ENCODE assay signal across 17 cellular contexts in genomic region chr3:132284006-132284405, GRCh38. TPM values are rescaled to one million over a fixed set of nuclear protein-coding genes. Genes with fewer than 3 reads are reported as not detected.
DNase-seq lines count a peak whose midpoint lies in the region; ATAC-seq, FAIRE-seq and TF ChIP-seq lines count a peak whose summit lies in the region.
"Had no signal": no experiment of that assay in that cellular context is flagged by ENCODE, and none has a peak within 500 bp of the region (broad histone marks: within the 10 kb centered on the region; RNA-seq: fewer than 3 reads in every experiment).

No MANE protein-coding gene starts in this region.

- CTCF ChIA-PET in K562 (lab: Yijun Ruan, JAX; ENCODE audit: low intra/inter-chr PET ratio): no interaction called here

- POLR2A ChIA-PET in K562 (lab: Yijun Ruan, JAX): interaction anchor here (0.9 to 1.3 kb wide), 2 partner anchors 8 to 15 kb away, joined by 3 read pairs; no protein-coding TSS in a partner anchor

- ATAC-seq in K562 (no peak), SK-N-SH treated with all-trans-retinoic acid at 6 μM for 48 hours (no peak)

- no peak for TF ChIP-seq CTCF in K562 (IDR thresholded peaks at IDR 0.05 in 2 of 3, conservative IDR thresholded peaks at IDR 0.05 in 1 of 3; ENCODE audit: insufficient read depth in 2 of 3, low read depth in 1 of 3, low read length in 3 of 3)
- TF ChIP-seq CTCF in spleen (IDR thresholded peaks at IDR 0.05 in 8 of 11, conservative IDR thresholded peaks at IDR 0.05 in 3 of 11): no peak

- H3K79me2 ChIP-seq in K562 (ENCODE audit: control insufficient read depth, insufficient read depth, low read length): no peaks in the 10 kb centered on the region

- TF ChIP-seq POLR2A in K562 (conservative IDR thresholded peaks at IDR 0.05) (no peak), spleen (IDR thresholded peaks at IDR 0.05) (no peak)

- H4K20me1 ChIP-seq in K562 (replicated peaks; ENCODE audit: control insufficient read depth, insufficient read depth, low read length): no peaks in the 10 kb centered on the region

- peak overlapping the region; percentile 45; the same call in 1 of the 2 replicates for H2AFZ ChIP-seq in K562 (ENCODE audit: low read depth, low read length)

- TF ChIP-seq RAD21 in K562 (CRISPR knock-in tag; conservative IDR thresholded peaks at IDR 0.05 in 1 of 2, IDR thresholded peaks at IDR 0.05 in 1 of 2): no peak

- H3K4me1 ChIP-seq in HUES64 (ENCODE audit: insufficient read depth, low read length) (peaks cover 27% of the 10 kb centered on the region), K562 (replicated peaks in 1 of 2; ENCODE audit: control insufficient read depth in 2 of 2, insufficient read depth in 2 of 2, low read length in 2 of 2) (peaks cover 0 to 3% of the 10 kb centered on the region in 2 experiments; a peak in 2 of 5 replicates), spleen (peaks cover 0 to 18% (median 0%) of the 10 kb centered on the region in 6 donors)

- peak overlapping the region; percentile 69; the same call in 1 of the 2 replicates for H3K27ac ChIP-seq in HUES64 (ENCODE audit: low read depth, low read length)
- H3K27ac ChIP-seq in K562 (ENCODE audit: extremely low read depth, low read depth, low read length): no peak overlapping the region
- peak overlapping the region in 7 of 8 donors; percentile 51 to 87 (median 75) for H3K27ac ChIP-seq in spleen

- no peaks in the 10 kb centered on the region for H3K27me3 ChIP-seq in HUES64 (ENCODE audit: insufficient read depth, low read length)
- H3K27me3 ChIP-seq in K562 (ENCODE audit: control insufficient read depth in 2 of 2, insufficient read depth in 2 of 2, low read length in 2 of 2): no peaks in the 10 kb centered on the region; a peak in 1 of 5 replicates
- H3K27me3 ChIP-seq in spleen (replicated peaks in 1 of 7): no peaks in the 10 kb centered on the region

- 85% methylated on average over 5 of the region's 5 CpGs for WGBS in HUES64
- 9% methylated on average over 5 of the region's 5 CpGs for WGBS in K562 (ENCODE audit: insufficient coverage, low coverage, missing lambda C conversion rate)
- WGBS in spleen, 5 donors: 63 to 87% (median 70%) methylated on average over 5 of the region's 5 CpGs

- H3K9me1 ChIP-seq in K562 (ENCODE audit: control insufficient read depth, insufficient read depth, low read length): no peaks in the 10 kb centered on the region

- DNase-seq in K562 (ENCODE audit: extremely low read depth in 1 of 4, low spot score in 3 of 4) (no peak), left kidney (ENCODE audit: low read depth, low spot score) (peak; percentile 8), spleen (no peak), GOT3 (lab: John Stamatoyannopoulos, UW) (no peak), NCI-H526 (lab: John Stamatoyannopoulos, UW) (no peak)
- DNase-seq: activated CD4-positive, alpha-beta T cell treated with anti-CD3 and anti-CD28 coated beads, Interleukin-2, amount 50 U/mL, for 4 hours; activated naive CD4-positive, alpha-beta T cell treated with anti-CD3 and anti-CD28 coated beads, Interleukin-2, amount 10 ng/mL, durations not matched to agents 7 days and 5 days; activated T-cell treated with anti-CD3 and anti-CD28 coated beads, Interleukin-2, amount 50 U/mL, for 1 hour; immature natural killer cell; NCI-H1048; NCI-H526 treated with DMSO at 0.1 percent for 48 hours; SK-N-SH; stimulated activated CD4-positive, alpha-beta T cell treated with anti-CD3 and anti-CD28 coated beads, Interleukin-2, amount 100 ng/mL, for 24 hours had no signal

- in situ Hi-C loops in K562 (cut with MboI): no loop called here

- intact Hi-C loops in K562 (cut with micrococcal nuclease) (no loop called here), spleen (cut with DNase I; ENCODE audit: low total_unique reads) (no loop called here)

- FAIRE-seq in K562 (lab: Jason Lieb, UNC): no peak

- peaks cover 10% of the 10 kb centered on the region; the same call in 1 of the 2 replicates for H3K9me3 ChIP-seq in HUES64 (ENCODE audit: insufficient read depth, low read depth, low read length)
- H3K9me3 ChIP-seq in K562 (replicated peaks; ENCODE audit: control insufficient read depth, insufficient read depth, low read depth, low read length): no peaks in the 10 kb centered on the region
- H3K9me3 ChIP-seq in spleen: no peaks in the 10 kb centered on the region
- H3K9me3 ChIP-seq: SK-N-SH had no signal

- no peak overlapping the region for H3K4me2 ChIP-seq in K562 (ENCODE audit: insufficient read depth, low read length)
- H3K4me2 ChIP-seq: SK-N-SH had no signal

- H3K9ac ChIP-seq in HUES64 (ENCODE audit: low read depth, low read length) (no peak overlapping the region), K562 (ENCODE audit: insufficient read depth in 1 of 2, low read depth in 2 of 2, low read length in 2 of 2) (no peak overlapping the region)
- H3K9ac ChIP-seq: SK-N-SH had no signal

- H3K4me3 ChIP-seq in HUES64 (ENCODE audit: low read length) (no peak overlapping the region), K562 (no peak overlapping the region), spleen (peak overlapping the region in 1 of 8 donors; percentile 19)

- H3K36me3 ChIP-seq in HUES64 (ENCODE audit: insufficient read depth, low read length) (no peaks in the 10 kb centered on the region), K562 (ENCODE audit: control insufficient read depth, insufficient read depth, low read length) (no peaks in the 10 kb centered on the region), spleen (no peaks in the 10 kb centered on the region)

- TF ChIP-seq EP300 in K562 (IDR thresholded peaks at IDR 0.05; ENCODE audit: low read length): no peak

- BruUV-seq in K562 (replicated peaks; lab: Mats Ljungman, UMichigan): no TSS peak

TF ChIP-seq in K562, 482 proteins besides CTCF, POLR2A, EP300 and RAD21 (continues in another document):
- TF ChIP-seq NRF1 (conservative IDR thresholded peaks at IDR 0.05 in 1 of 2, IDR thresholded peaks at IDR 0.05 in 1 of 2) (no peak), NONO (IDR thresholded peaks at IDR 0.05; ENCODE audit: low read depth in 2 of 2, low read length in 1 of 2) (no peak), SMAD2 (IDR thresholded peaks at IDR 0.05; ENCODE audit: low read depth, low read length) (no peak), DACH1 (IDR thresholded peaks at IDR 0.05; ENCODE audit: partially characterized antibody) (no peak), CHD4 (IDR thresholded peaks at IDR 0.05; ENCODE audit: insufficient read depth, insufficient replicate concordance, low read depth, low read length, poor library complexity, severe bottlenecking) (no peak)

TF ChIP-seq in SK-N-SH treated with all-trans-retinoic acid at 6 μM for 48 hours, 23 proteins besides CTCF, POLR2A, EP300 and RAD21:
- TF ChIP-seq RARB (CRISPR knock-in tag; IDR thresholded peaks at IDR 0.05) (no peak), ZNF70 (CRISPR knock-in tag; IDR thresholded peaks at IDR 0.05) (no peak), PPARA (CRISPR knock-in tag; IDR thresholded peaks at IDR 0.05; ENCODE audit: borderline replicate concordance) (no peak), SNAI2 (CRISPR knock-in tag; IDR thresholded peaks at IDR 0.05) (no peak)

RNA-seq across cellular contexts. Expression of gene ACP3, which starts 33.2 kb away (rescaled TPM):
- 1.2 TPM for polyA plus RNA-seq in HUES64 (2013, experiment 1 of 2)
- polyA plus RNA-seq in HUES64 (2013, experiment 2 of 2): 2.3 TPM
- total RNA-seq in K562 (2011; cell fraction: chromatin; rRNA removed; ENCODE audit: low replicate concordance): not detected in 2 replicates
- not detected in 2 replicates for total RNA-seq in K562 (2011; cell fraction: nucleolus; rRNA removed)
- not detected in 2 replicates for total RNA-seq in K562 (2011; cell fraction: nucleoplasm; rRNA removed)
- total RNA-seq in K562 (2014; rRNA removed): 1.1 TPM in 1 of 2 replicates, not detected in the other
- 0.25 and 0.41 TPM in 2 replicates for total RNA-seq in K562 (2014; rRNA removed; fragmentation: Illumina TruSeq; extraction: Trizol)
- 0.33 and 0.49 TPM in 2 replicates for total RNA-seq in K562 (2015; rRNA removed; fragmentation: Illumina TruSeq; extraction: Trizol)
- total RNA-seq in K562 (2021): 0.18 TPM in 2 replicates
- 0.08 and 0.22 TPM in 2 replicates for polyA plus RNA-seq in K562 (2011; rRNA removed)
- 0.22 and 0.35 TPM in 2 replicates for polyA plus RNA-seq in K562 (2011; cell fraction: cytosol; rRNA removed)
- polyA plus RNA-seq in K562 (2011; cell fraction: nucleus; rRNA removed): 0.10 and 0.26 TPM in 2 replicates
- polyA plus RNA-seq in K562 (2012): 0.36 and 0.44 TPM in 2 replicates
- 0.08 and 0.21 TPM in 2 replicates for polyA plus RNA-seq in K562 (2014; fragmentation: Illumina TruSeq; extraction: Trizol)
- under 1 TPM; 0.20 to 0.25 TPM for polyA plus RNA-seq in K562 (2014; fragmentation: Nextera tagmentation; extraction: Ambion mirVana)
- 0.19 and 0.43 TPM in 2 replicates for polyA plus RNA-seq in K562 (2014; rRNA removed)
- polyA minus RNA-seq in K562 (2011; rRNA and poly(A)+ RNA removed): 0.07 and 0.45 TPM in 2 replicates
- polyA minus RNA-seq in K562 (2011; cell fraction: cytosol; rRNA and poly(A)+ RNA removed): not detected in 2 replicates
- polyA minus RNA-seq in K562 (2011; cell fraction: nucleus; rRNA and poly(A)+ RNA removed): not detected in 2 replicates
- total RNA-seq in spleen: 10 to 100 TPM in 2 of 7 donors, 1 to 10 TPM in 5; 3.1 to 16.3 (median 9.0) TPM
- polyA plus RNA-seq in spleen: under 1 TPM; 0.09 to 0.54 (median 0.22) TPM
- total RNA-seq: G401, glomerular endothelial cell had no signal
